1 cellular context compared by ENCODE assay signal in the genomic region with DNA sequence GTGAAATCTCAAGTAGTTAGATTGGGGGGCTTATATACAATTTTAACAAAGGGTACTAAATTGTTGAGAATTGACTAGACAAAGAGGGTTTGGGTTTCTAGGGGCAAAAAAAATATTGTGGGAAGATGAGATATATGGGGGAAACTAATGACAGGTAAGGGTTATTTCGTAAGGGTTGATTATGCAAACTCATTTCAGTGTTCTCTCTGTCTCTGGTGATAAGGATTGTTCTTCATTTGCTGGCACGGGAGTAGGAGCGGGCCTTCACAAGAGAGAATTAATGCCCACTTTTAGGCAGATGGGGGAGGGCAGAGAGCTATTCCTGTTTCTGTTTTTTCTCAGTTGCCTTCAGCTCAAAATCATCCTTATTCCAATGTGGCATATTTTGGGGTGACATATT.
TF ChIP-seq lines count a peak whose summit lies in the region.

No MANE protein-coding gene starts in this region.

TF ChIP-seq in K562, 482 proteins besides CTCF, POLR2A, EP300 and RAD21 (continued from another document):
- TF ChIP-seq, protein P1, sequence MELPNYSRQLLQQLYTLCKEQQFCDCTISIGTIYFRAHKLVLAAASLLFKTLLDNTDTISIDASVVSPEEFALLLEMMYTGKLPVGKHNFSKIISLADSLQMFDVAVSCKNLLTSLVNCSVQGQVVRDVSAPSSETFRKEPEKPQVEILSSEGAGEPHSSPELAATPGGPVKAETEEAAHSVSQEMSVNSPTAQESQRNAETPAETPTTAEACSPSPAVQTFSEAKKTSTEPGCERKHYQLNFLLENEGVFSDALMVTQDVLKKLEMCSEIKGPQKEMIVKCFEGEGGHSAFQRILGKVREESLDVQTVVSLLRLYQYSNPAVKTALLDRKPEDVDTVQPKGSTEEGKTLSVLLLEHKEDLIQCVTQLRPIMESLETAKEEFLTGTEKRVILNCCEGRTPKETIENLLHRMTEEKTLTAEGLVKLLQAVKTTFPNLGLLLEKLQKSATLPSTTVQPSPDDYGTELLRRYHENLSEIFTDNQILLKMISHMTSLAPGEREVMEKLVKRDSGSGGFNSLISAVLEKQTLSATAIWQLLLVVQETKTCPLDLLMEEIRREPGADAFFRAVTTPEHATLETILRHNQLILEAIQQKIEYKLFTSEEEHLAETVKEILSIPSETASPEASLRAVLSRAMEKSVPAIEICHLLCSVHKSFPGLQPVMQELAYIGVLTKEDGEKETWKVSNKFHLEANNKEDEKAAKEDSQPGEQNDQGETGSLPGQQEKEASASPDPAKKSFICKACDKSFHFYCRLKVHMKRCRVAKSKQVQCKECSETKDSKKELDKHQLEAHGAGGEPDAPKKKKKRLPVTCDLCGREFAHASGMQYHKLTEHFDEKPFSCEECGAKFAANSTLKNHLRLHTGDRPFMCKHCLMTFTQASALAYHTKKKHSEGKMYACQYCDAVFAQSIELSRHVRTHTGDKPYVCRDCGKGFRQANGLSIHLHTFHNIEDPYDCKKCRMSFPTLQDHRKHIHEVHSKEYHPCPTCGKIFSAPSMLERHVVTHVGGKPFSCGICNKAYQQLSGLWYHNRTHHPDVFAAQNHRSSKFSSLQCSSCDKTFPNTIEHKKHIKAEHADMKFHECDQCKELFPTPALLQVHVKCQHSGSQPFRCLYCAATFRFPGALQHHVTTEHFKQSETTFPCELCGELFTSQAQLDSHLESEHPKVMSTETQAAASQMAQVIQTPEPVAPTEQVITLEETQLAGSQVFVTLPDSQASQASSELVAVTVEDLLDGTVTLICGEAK (IDR thresholded peaks at IDR 0.05) = no peak
- TF ChIP-seq, protein P1 (CRISPR knock-in tag; IDR thresholded peaks at IDR 0.05) = no peak
- TF ChIP-seq ZNF316 (IDR thresholded peaks at IDR 0.05) (peak; percentile 44; the same call in 1 of the 2 replicates), TSC22D4 (tag; IDR thresholded peaks at IDR 0.05) (no peak), SMARCE1 (IDR thresholded peaks at IDR 0.05) (no peak), DPF2 (IDR thresholded peaks at IDR 0.05) (peak; percentile 42; the same call in 1 of the 2 replicates), ZNF584 (CRISPR knock-in tag; IDR thresholded peaks at IDR 0.05; ENCODE audit: low read depth) (no peak), RAD51 (IDR thresholded peaks at IDR 0.05; ENCODE audit: borderline replicate concordance, low read depth) (no peak), XRCC5 (IDR thresholded peaks at IDR 0.05; ENCODE audit: low read depth, low read length) (no peak), E2F3 (CRISPR knock-in tag; IDR thresholded peaks at IDR 0.05) (no peak), KLF16 (IDR thresholded peaks at IDR 0.05) (no peak), GABPB2 (CRISPR knock-in tag; conservative IDR thresholded peaks at IDR 0.05) (no peak), SOX6 (IDR thresholded peaks at IDR 0.05) (0 out of 2 replicates have a peak, but pooled peaks have one; percentile 29), HMGN3 (IDR thresholded peaks at IDR 0.05; ENCODE audit: borderline replicate concordance, extremely low read depth, insufficient read length, low read depth, low read length) (no peak), TAF1 (IDR thresholded peaks at IDR 0.05; ENCODE audit: control insufficient read depth, extremely low read depth, insufficient read depth, low read length, severe bottlenecking) (no peak), GABPB1 (CRISPR knock-in tag; IDR thresholded peaks at IDR 0.05) (no peak)
- TF ChIP-seq, protein P2, sequence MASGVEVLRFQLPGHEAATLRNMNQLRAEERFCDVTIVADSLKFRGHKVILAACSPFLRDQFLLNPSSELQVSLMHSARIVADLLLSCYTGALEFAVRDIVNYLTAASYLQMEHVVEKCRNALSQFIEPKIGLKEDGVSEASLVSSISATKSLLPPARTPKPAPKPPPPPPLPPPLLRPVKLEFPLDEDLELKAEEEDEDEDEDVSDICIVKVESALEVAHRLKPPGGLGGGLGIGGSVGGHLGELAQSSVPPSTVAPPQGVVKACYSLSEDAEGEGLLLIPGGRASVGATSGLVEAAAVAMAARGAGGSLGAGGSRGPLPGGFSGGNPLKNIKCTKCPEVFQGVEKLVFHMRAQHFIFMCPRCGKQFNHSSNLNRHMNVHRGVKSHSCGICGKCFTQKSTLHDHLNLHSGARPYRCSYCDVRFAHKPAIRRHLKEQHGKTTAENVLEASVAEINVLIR (CRISPR knock-in tag; IDR thresholded peaks at IDR 0.05) = no peak
- TF ChIP-seq, protein P3, sequence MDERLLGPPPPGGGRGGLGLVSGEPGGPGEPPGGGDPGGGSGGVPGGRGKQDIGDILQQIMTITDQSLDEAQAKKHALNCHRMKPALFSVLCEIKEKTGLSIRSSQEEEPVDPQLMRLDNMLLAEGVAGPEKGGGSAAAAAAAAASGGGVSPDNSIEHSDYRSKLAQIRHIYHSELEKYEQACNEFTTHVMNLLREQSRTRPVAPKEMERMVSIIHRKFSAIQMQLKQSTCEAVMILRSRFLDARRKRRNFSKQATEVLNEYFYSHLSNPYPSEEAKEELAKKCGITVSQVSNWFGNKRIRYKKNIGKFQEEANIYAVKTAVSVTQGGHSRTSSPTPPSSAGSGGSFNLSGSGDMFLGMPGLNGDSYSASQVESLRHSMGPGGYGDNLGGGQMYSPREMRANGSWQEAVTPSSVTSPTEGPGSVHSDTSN (CRISPR knock-in tag; IDR thresholded peaks at IDR 0.05; ENCODE audit: low read depth) = no peak
- TF ChIP-seq, protein P3 (tag; conservative IDR thresholded peaks at IDR 0.05; ENCODE audit: low read depth) = no peak
- TF ChIP-seq, protein P4, sequence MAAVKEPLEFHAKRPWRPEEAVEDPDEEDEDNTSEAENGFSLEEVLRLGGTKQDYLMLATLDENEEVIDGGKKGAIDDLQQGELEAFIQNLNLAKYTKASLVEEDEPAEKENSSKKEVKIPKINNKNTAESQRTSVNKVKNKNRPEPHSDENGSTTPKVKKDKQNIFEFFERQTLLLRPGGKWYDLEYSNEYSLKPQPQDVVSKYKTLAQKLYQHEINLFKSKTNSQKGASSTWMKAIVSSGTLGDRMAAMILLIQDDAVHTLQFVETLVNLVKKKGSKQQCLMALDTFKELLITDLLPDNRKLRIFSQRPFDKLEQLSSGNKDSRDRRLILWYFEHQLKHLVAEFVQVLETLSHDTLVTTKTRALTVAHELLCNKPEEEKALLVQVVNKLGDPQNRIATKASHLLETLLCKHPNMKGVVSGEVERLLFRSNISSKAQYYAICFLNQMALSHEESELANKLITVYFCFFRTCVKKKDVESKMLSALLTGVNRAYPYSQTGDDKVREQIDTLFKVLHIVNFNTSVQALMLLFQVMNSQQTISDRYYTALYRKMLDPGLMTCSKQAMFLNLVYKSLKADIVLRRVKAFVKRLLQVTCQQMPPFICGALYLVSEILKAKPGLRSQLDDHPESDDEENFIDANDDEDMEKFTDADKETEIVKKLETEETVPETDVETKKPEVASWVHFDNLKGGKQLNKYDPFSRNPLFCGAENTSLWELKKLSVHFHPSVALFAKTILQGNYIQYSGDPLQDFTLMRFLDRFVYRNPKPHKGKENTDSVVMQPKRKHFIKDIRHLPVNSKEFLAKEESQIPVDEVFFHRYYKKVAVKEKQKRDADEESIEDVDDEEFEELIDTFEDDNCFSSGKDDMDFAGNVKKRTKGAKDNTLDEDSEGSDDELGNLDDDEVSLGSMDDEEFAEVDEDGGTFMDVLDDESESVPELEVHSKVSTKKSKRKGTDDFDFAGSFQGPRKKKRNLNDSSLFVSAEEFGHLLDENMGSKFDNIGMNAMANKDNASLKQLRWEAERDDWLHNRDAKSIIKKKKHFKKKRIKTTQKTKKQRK (IDR thresholded peaks at IDR 0.05; ENCODE audit: borderline replicate concordance, low read depth, low read length) = no peak
- TF ChIP-seq, protein P5, sequence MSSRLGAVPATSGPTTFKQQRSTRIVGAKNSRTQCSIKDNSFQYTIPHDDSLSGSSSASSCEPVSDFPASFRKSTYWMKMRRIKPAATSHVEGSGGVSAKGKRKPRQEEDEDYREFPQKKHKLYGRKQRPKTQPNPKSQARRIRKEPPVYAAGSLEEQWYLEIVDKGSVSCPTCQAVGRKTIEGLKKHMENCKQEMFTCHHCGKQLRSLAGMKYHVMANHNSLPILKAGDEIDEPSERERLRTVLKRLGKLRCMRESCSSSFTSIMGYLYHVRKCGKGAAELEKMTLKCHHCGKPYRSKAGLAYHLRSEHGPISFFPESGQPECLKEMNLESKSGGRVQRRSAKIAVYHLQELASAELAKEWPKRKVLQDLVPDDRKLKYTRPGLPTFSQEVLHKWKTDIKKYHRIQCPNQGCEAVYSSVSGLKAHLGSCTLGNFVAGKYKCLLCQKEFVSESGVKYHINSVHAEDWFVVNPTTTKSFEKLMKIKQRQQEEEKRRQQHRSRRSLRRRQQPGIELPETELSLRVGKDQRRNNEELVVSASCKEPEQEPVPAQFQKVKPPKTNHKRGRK (tag; IDR thresholded peaks at IDR 0.05) = no peak
- TF ChIP-seq, protein P6, sequence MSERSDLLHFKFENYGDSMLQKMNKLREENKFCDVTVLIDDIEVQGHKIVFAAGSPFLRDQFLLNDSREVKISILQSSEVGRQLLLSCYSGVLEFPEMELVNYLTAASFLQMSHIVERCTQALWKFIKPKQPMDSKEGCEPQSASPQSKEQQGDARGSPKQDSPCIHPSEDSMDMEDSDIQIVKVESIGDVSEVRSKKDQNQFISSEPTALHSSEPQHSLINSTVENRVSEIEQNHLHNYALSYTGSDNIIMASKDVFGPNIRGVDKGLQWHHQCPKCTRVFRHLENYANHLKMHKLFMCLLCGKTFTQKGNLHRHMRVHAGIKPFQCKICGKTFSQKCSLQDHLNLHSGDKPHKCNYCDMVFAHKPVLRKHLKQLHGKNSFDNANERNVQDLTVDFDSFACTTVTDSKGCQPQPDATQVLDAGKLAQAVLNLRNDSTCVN (CRISPR knock-in tag; IDR thresholded peaks at IDR 0.05) = no peak
